1 cellular context compared by ENCODE assay signal in genomic region chr1:245096330-245097066, GRCh38.
TF ChIP-seq lines count a peak whose summit lies in the region.

No MANE protein-coding gene starts in this region.

TF ChIP-seq in K562, 482 proteins besides CTCF, POLR2A, EP300 and RAD21 (continued from another document):
- peak; percentile 72 for TF ChIP-seq RAD51 (IDR thresholded peaks at IDR 0.05; ENCODE audit: borderline replicate concordance, low read depth)
- TF ChIP-seq ZBTB8A (IDR thresholded peaks at IDR 0.05; ENCODE audit: partially characterized antibody): no peak
- no peak for TF ChIP-seq CREB1 (IDR thresholded peaks at IDR 0.05)
- TF ChIP-seq CREB1 (CRISPR knock-in tag; IDR thresholded peaks at IDR 0.05): no peak
- peak; percentile 81 for TF ChIP-seq TFE3 (CRISPR knock-in tag; IDR thresholded peaks at IDR 0.05)
- TF ChIP-seq SP2 (IDR thresholded peaks at IDR 0.05; ENCODE audit: extremely low read depth, low read depth, low read length, poor library complexity, severe bottlenecking): no peak
- peak; percentile 29; the same call in 1 of the 2 replicates for TF ChIP-seq USF2 (CRISPR knock-in tag; IDR thresholded peaks at IDR 0.05)
- no peak for TF ChIP-seq SRSF3 (IDR thresholded peaks at IDR 0.05; ENCODE audit: insufficient read depth, low read length)
- no peak for TF ChIP-seq CUX1 (CRISPR knock-in tag; IDR thresholded peaks at IDR 0.05)
- no peak for TF ChIP-seq FOXM1 (IDR thresholded peaks at IDR 0.05; ENCODE audit: low read depth)
- TF ChIP-seq FOXM1 (CRISPR knock-in tag; IDR thresholded peaks at IDR 0.05; ENCODE audit: low read depth): no peak
- TF ChIP-seq CBFA2T2 (conservative IDR thresholded peaks at IDR 0.05): 0 out of 2 replicates have a peak, but pooled peaks have one; percentile 17
- no peak for TF ChIP-seq ARID1B (IDR thresholded peaks at IDR 0.05)
TF ChIP-seq in K562: peak in this region for 5.
